1 cellular context compared by ENCODE assay signal in genomic region chr2:165196411-165196810, GRCh38.
TF ChIP-seq lines count a peak whose summit lies in the region.

No MANE protein-coding gene starts in this region.

TF ChIP-seq in GM12878, 131 proteins besides CTCF, POLR2A, EP300 and RAD21 (continued from another document):
- TF ChIP-seq ELK1 (IDR thresholded peaks at IDR 0.05; ENCODE audit: low read depth, low read length) (no peak), FOS (IDR thresholded peaks at IDR 0.05; ENCODE audit: borderline replicate concordance, extremely low read depth, insufficient read length) (no peak), IRF5 (IDR thresholded peaks at IDR 0.05; ENCODE audit: borderline replicate concordance) (no peak), BHLHE40 (IDR thresholded peaks at IDR 0.05; ENCODE audit: borderline replicate concordance in 1 of 2, low read depth in 2 of 2, low read length in 1 of 2) (no peak), BCL11A (IDR thresholded peaks at IDR 0.05; ENCODE audit: low read depth, low read length) (no peak), WRNIP1 (IDR thresholded peaks at IDR 0.05; ENCODE audit: borderline replicate concordance, low read depth, low read length) (no peak), CEBPB (IDR thresholded peaks at IDR 0.05; ENCODE audit: borderline replicate concordance in 1 of 2, low read depth in 2 of 2, low read length in 2 of 2) (no peak), NR2F1 (conservative IDR thresholded peaks at IDR 0.05) (no peak), GATAD2B (conservative IDR thresholded peaks at IDR 0.05; ENCODE audit: low read depth) (no peak), FOXK2 (IDR thresholded peaks at IDR 0.05) (no peak), ZNF274 (IDR thresholded peaks at IDR 0.05; ENCODE audit: insufficient read depth, insufficient read length) (no peak)
